In the genomic region with DNA sequence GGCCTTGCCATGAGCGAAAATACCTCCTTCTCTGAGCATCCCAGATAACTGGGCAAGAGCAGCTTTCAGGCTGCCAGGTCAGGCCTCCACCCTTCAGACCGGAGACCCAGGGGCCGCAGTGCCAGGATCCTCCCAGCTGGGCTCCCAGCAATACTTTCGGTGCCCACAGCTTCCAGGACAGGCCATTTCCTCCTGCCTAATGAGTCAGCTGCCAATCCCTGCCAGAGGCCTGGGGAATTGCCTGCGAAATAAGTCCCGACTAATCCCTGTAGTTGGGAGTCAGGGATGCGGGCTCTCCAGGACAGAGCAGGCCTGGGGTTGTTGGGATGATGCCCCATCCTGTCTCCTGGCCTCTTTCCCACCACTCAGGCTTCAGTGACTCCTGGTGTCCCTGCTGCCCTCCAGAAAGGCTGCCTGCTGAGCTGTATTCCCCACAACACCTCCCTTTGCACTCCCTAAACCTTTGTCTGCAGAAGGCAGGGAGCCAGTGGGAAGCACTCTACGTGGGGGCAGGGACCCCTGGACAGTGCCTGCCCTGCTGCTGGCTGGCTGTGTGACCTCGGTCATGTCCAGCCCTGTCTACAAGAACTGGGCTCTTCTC, we compare ENCODE assay signal across 10 cellular contexts.
A peak's percentile ranks its signal among the peaks of the same experiment; 100 is the strongest.
DNase-seq lines count a peak whose midpoint lies in the region; ATAC-seq and TF ChIP-seq lines count a peak whose summit lies in the region.
"Had no signal": no experiment of that assay in that cellular context is flagged by ENCODE, and none has a peak within 500 bp of the region (broad histone marks: within the 10 kb centered on the region; RNA-seq: fewer than 3 reads in every experiment).

No MANE protein-coding gene starts in this region.

- H3K27ac Mint-ChIP-seq in WTC11: no peak overlapping the region
- H3K27ac Mint-ChIP-seq in activated T-helper 1 cell treated with anti-CD3 and anti-CD28 coated beads, Interleukin-12 subunit alpha, Interleukin-12 subunit beta, Interleukin-2, Interleukin-4 antibody, amounts not matched to agents 30 ng/mL and 10 ng/mL and 1 ng/mL, durations not matched to agents 14 hours and 24 hours and 36 hours: no peak overlapping the region

- CTCF ChIA-PET in WTC11 (lab: Charles Lee): interaction anchor here (1.3 kb wide), 1 partner anchor 166 kb away, joined by 4 read pairs; no protein-coding TSS in a partner anchor

- ATAC-seq in WTC11: no peak

- peaks cover 6% of the 10 kb centered on the region; the same call in 1 of the 2 replicates for H3K4me1 Mint-ChIP-seq in WTC11
- no peaks in the 10 kb centered on the region for H3K4me1 Mint-ChIP-seq in activated T-helper 1 cell treated with anti-CD3 and anti-CD28 coated beads, Interleukin-12 subunit alpha, Interleukin-12 subunit beta, Interleukin-2, Interleukin-4 antibody, amounts not matched to agents 30 ng/mL and 10 ng/mL and 1 ng/mL, durations not matched to agents 14 hours and 24 hours and 36 hours (ENCODE audit: low read depth)

- intact Hi-C loops in activated T-helper 1 cell treated with anti-CD3 and anti-CD28 coated beads, Interleukin-12 subunit alpha, Interleukin-12 subunit beta, Interleukin-2, Interleukin-4 antibody, amounts not matched to agents 30 ng/mL and 10 ng/mL and 1 ng/mL, durations not matched to agents 14 hours and 24 hours and 36 hours (cut with micrococcal nuclease): no loop called here

- TF ChIP-seq CTCF in WTC11 (IDR thresholded peaks at IDR 0.05): no peak
- no peak for TF ChIP-seq CTCF in retinal pigment epithelial cell (conservative IDR thresholded peaks at IDR 0.05; ENCODE audit: low read depth, low read length)

- no peak overlapping the region for H3K4me3 Mint-ChIP-seq in WTC11
- H3K4me3 Mint-ChIP-seq in activated T-helper 1 cell treated with anti-CD3 and anti-CD28 coated beads, Interleukin-12 subunit alpha, Interleukin-12 subunit beta, Interleukin-2, Interleukin-4 antibody, amounts not matched to agents 30 ng/mL and 10 ng/mL and 1 ng/mL, durations not matched to agents 14 hours and 24 hours and 36 hours: no peak overlapping the region

- POLR2A ChIA-PET in WTC11 (lab: Charles Lee): no interaction called here

- DNase-seq in GM04503 (ENCODE audit: low read depth) (peak; percentile 11), WTC11 (ENCODE audit: low spot score) (no peak), glomerular visceral epithelial cell (ENCODE audit: extremely low spot score) (peak; percentile 46), retinal pigment epithelial cell (ENCODE audit: low read depth) (peak; percentile 63), ecto neural progenitor cell (ENCODE audit: low spot score) (no peak), COR-L47 (lab: John Stamatoyannopoulos, UW) (no peak), occipital lobe (lab: John Stamatoyannopoulos, UW) (no peak)
- no peak for DNase-seq in activated T-helper 1 cell treated with anti-CD3 and anti-CD28 coated beads, Interleukin-12 subunit alpha, Interleukin-12 subunit beta, Interleukin-2, Interleukin-4 antibody, amounts not matched to agents 30 ng/mL and 10 ng/mL and 1 ng/mL, durations not matched to agents 14 hours and 24 hours and 36 hours (ENCODE audit: low spot score)
- DNase-seq: activated naive CD4-positive, alpha-beta T cell treated with Interleukin-2 at 50 U/mL for 16 hours; NK-92 treated with Interleukin-12 subunit alpha and Interleukin-12 subunit beta, amount 100 ng/mL, for 24 hours had no signal

- H3K36me3 Mint-ChIP-seq in WTC11: no peaks in the 10 kb centered on the region
- no peaks in the 10 kb centered on the region for H3K36me3 Mint-ChIP-seq in activated T-helper 1 cell treated with anti-CD3 and anti-CD28 coated beads, Interleukin-12 subunit alpha, Interleukin-12 subunit beta, Interleukin-2, Interleukin-4 antibody, amounts not matched to agents 30 ng/mL and 10 ng/mL and 1 ng/mL, durations not matched to agents 14 hours and 24 hours and 36 hours (ENCODE audit: low read depth)

- no peaks in the 10 kb centered on the region for H3K27me3 Mint-ChIP-seq in WTC11 (ENCODE audit: low read depth)
- H3K27me3 Mint-ChIP-seq in activated T-helper 1 cell treated with anti-CD3 and anti-CD28 coated beads, Interleukin-12 subunit alpha, Interleukin-12 subunit beta, Interleukin-2, Interleukin-4 antibody, amounts not matched to agents 30 ng/mL and 10 ng/mL and 1 ng/mL, durations not matched to agents 14 hours and 24 hours and 36 hours (ENCODE audit: insufficient read depth): peaks cover 1% of the 10 kb centered on the region

- H3K4me3 ChIP-seq in retinal pigment epithelial cell (ENCODE audit: low read length): no peak overlapping the region

- H3K9me3 Mint-ChIP-seq in WTC11: no peaks in the 10 kb centered on the region
- H3K9me3 Mint-ChIP-seq in activated T-helper 1 cell treated with anti-CD3 and anti-CD28 coated beads, Interleukin-12 subunit alpha, Interleukin-12 subunit beta, Interleukin-2, Interleukin-4 antibody, amounts not matched to agents 30 ng/mL and 10 ng/mL and 1 ng/mL, durations not matched to agents 14 hours and 24 hours and 36 hours: no peaks in the 10 kb centered on the region

TF ChIP-seq in WTC11, 78 proteins besides CTCF, POLR2A, EP300 and RAD21:
- TF ChIP-seq, protein P1, sequence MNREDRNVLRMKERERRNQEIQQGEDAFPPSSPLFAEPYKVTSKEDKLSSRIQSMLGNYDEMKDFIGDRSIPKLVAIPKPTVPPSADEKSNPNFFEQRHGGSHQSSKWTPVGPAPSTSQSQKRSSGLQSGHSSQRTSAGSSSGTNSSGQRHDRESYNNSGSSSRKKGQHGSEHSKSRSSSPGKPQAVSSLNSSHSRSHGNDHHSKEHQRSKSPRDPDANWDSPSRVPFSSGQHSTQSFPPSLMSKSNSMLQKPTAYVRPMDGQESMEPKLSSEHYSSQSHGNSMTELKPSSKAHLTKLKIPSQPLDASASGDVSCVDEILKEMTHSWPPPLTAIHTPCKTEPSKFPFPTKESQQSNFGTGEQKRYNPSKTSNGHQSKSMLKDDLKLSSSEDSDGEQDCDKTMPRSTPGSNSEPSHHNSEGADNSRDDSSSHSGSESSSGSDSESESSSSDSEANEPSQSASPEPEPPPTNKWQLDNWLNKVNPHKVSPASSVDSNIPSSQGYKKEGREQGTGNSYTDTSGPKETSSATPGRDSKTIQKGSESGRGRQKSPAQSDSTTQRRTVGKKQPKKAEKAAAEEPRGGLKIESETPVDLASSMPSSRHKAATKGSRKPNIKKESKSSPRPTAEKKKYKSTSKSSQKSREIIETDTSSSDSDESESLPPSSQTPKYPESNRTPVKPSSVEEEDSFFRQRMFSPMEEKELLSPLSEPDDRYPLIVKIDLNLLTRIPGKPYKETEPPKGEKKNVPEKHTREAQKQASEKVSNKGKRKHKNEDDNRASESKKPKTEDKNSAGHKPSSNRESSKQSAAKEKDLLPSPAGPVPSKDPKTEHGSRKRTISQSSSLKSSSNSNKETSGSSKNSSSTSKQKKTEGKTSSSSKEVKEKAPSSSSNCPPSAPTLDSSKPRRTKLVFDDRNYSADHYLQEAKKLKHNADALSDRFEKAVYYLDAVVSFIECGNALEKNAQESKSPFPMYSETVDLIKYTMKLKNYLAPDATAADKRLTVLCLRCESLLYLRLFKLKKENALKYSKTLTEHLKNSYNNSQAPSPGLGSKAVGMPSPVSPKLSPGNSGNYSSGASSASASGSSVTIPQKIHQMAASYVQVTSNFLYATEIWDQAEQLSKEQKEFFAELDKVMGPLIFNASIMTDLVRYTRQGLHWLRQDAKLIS (CRISPR knock-in tag; IDR thresholded peaks at IDR 0.05; ENCODE audit: borderline replicate concordance): no peak
- TF ChIP-seq ZNF423 (CRISPR knock-in tag; IDR thresholded peaks at IDR 0.05): peak; percentile 32; the same call in 1 of the 2 replicates
TF ChIP-seq in WTC11: peak in this region for 1.

Comparison
In these comparisons a context has a peak if more than half of its experiments do, and no peak if none do; other contexts are left out.
1. DNase-seq: peak in GM04503 (single experiment), glomerular visceral epithelial cell (single experiment) and retinal pigment epithelial cell (single experiment); none in WTC11 (single experiment), ecto neural progenitor cell (single experiment), COR-L47 (single experiment), activated T-helper 1 cell treated with anti-CD3 and anti-CD28 coated beads, Interleukin-12 subunit alpha, Interleukin-12 subunit beta, Interleukin-2, Interleukin-4 antibody, amounts not matched to agents 30 ng/mL and 10 ng/mL and 1 ng/mL, durations not matched to agents 14 hours and 24 hours and 36 hours (single experiment) and occipital lobe (single experiment).